In the genomic region with DNA sequence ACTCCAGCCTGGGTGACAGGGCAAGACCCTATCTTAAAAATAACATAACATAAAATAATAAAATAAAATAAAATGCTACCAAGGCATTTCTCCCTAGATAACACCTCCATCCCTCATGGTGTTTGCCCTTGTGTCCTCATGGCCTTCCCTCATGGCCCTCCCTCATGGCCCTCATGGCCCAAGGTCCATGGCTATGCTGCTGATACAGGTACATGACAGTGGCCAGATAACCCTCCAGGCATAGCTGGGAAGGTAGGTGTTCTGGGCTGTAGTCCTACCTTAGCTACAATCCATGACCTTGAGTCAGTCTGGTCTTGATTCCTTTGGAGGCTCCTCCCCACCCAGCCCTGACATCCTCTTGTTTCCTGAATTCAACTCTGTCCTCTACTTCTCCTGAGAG, we compare ENCODE assay signal across 36 cellular contexts.
"Had no signal": no experiment of that assay in that cellular context is flagged by ENCODE, and none has a peak within 500 bp of the region (broad histone marks: within the 10 kb centered on the region; RNA-seq: fewer than 3 reads in every experiment).

No MANE protein-coding gene starts in this region.

- H3K27me3 ChIP-seq: body of pancreas, brain microvascular endothelial cell had no signal

- H3K36me3 Mint-ChIP-seq: activated CD4-positive, alpha-beta memory T cell treated with anti-CD3 and anti-CD28 coated beads for 36 hours; activated naive CD4-positive, alpha-beta T cell treated with anti-CD3 and anti-CD28 coated beads, Interleukin-2, amount 50 U/mL, for 72 hours; activated naive CD8-positive, alpha-beta T cell treated with anti-CD3 and anti-CD28 coated beads for 36 hours had no signal

- ATAC-seq: activated CD8-positive, alpha-beta T cell treated with anti-CD3 and anti-CD28 coated beads for 36 hours; activated naive CD4-positive, alpha-beta T cell treated with anti-CD3 and anti-CD28 coated beads, Interleukin-2, amount 50 U/mL, for 72 hours; activated T-cell treated with anti-CD3 and anti-CD28 coated beads, Interleukin-2, amount 50 U/mL, for 4 hours; activated T-cell treated with anti-CD3 and anti-CD28 coated beads, Interleukin-2, amount 50 U/mL, for 72 hours; activated T-helper 17 cell treated with anti-CD3 and anti-CD28 coated beads, Interleukin-2, amount 50 U/mL, for 72 hours; body of pancreas had no signal

- H3K27ac ChIP-seq: adrenal gland, body of pancreas, brain microvascular endothelial cell, breast epithelium, VCaP had no signal

- H3K9me3 Mint-ChIP-seq: activated B cell treated with CpG ODN at 0.5 μM for 24 hours; activated CD4-positive, alpha-beta memory T cell treated with anti-CD3 and anti-CD28 coated beads for 36 hours; activated CD4-positive, alpha-beta T cell treated with anti-CD3 and anti-CD28 coated beads, Interleukin-2, amount 10 ng/mL, durations not matched to agents 24 days and 14 days; activated CD8-positive, alpha-beta T cell treated with anti-CD3 and anti-CD28 coated beads for 36 hours; activated naive CD4-positive, alpha-beta T cell treated with anti-CD3 and anti-CD28 coated beads for 36 hours; activated naive CD4-positive, alpha-beta T cell treated with anti-CD3 and anti-CD28 coated beads, Interleukin-2, amount 50 U/mL, for 72 hours; activated naive CD8-positive, alpha-beta T cell treated with anti-CD3 and anti-CD28 coated beads for 36 hours; activated T-cell treated with anti-CD3 and anti-CD28 coated beads, Interleukin-2, amount 50 U/mL, for 4 hours; activated T-cell treated with anti-CD3 and anti-CD28 coated beads, Interleukin-2, amount 50 U/mL, for 72 hours; activated T-helper 1 cell treated with anti-CD3 and anti-CD28 coated beads, Interleukin-12 subunit alpha, Interleukin-12 subunit beta, Interleukin-2, Interleukin-4 antibody, amounts not matched to agents 30 ng/mL and 10 ng/mL and 1 ng/mL, durations not matched to agents 14 hours and 24 hours and 36 hours; activated T-helper 17 cell treated with anti-CD3 and anti-CD28 coated beads, Interleukin-2, amount 50 U/mL, for 72 hours; T-helper 1 cell treated with Interleukin-12 subunit alpha and Interleukin-12 subunit beta and Interleukin-4 antibody, amounts not matched to agents 30 μg/mL and 1 μg/mL, for 36 hours; T-helper 2 cell treated with Interferon-gamma antibody and Interleukin-4, amounts not matched to agents 5 μg/mL and 100 μg/mL, for 36 hours had no signal

- H3K27me3 Mint-ChIP-seq: activated B cell treated with CpG ODN at 0.5 μM for 24 hours; activated CD4-positive, alpha-beta memory T cell treated with anti-CD3 and anti-CD28 coated beads for 36 hours; activated CD4-positive, alpha-beta T cell treated with anti-CD3 and anti-CD28 coated beads, Interleukin-2, amount 10 ng/mL, durations not matched to agents 24 days and 14 days; activated CD8-positive, alpha-beta T cell treated with anti-CD3 and anti-CD28 coated beads for 36 hours; activated naive CD8-positive, alpha-beta T cell treated with anti-CD3 and anti-CD28 coated beads for 36 hours; activated T-helper 17 cell treated with anti-CD3 and anti-CD28 coated beads, Interleukin-2, amount 50 U/mL, for 72 hours had no signal

- FAIRE-seq: TTC549 had no signal

- H3K4me3 ChIP-seq: adrenal gland, body of pancreas, breast epithelium had no signal

- H3K4me1 Mint-ChIP-seq: activated B cell treated with CpG ODN at 0.5 μM for 24 hours; activated CD4-positive, alpha-beta T cell treated with anti-CD3 and anti-CD28 coated beads, Interleukin-2, amount 10 ng/mL, durations not matched to agents 24 days and 14 days; activated naive CD8-positive, alpha-beta T cell treated with anti-CD3 and anti-CD28 coated beads for 36 hours; activated T-helper 17 cell treated with anti-CD3 and anti-CD28 coated beads, Interleukin-2, amount 50 U/mL, for 72 hours had no signal

- H3K27ac Mint-ChIP-seq: activated B cell treated with CpG ODN at 0.5 μM for 24 hours; activated CD4-positive, alpha-beta memory T cell treated with anti-CD3 and anti-CD28 coated beads for 36 hours; activated CD4-positive, alpha-beta T cell treated with anti-CD3 and anti-CD28 coated beads, Interleukin-2, amount 10 ng/mL, durations not matched to agents 24 days and 14 days; activated CD8-positive, alpha-beta T cell treated with anti-CD3 and anti-CD28 coated beads for 36 hours; activated naive CD4-positive, alpha-beta T cell treated with anti-CD3 and anti-CD28 coated beads for 36 hours; activated naive CD4-positive, alpha-beta T cell treated with anti-CD3 and anti-CD28 coated beads, Interleukin-2, amount 50 U/mL, for 72 hours; activated naive CD8-positive, alpha-beta T cell treated with anti-CD3 and anti-CD28 coated beads for 36 hours; activated T-cell treated with anti-CD3 and anti-CD28 coated beads, Interleukin-2, amount 50 U/mL, for 72 hours; activated T-helper 1 cell treated with anti-CD3 and anti-CD28 coated beads, Interleukin-12 subunit alpha, Interleukin-12 subunit beta, Interleukin-2, Interleukin-4 antibody, amounts not matched to agents 30 ng/mL and 10 ng/mL and 1 ng/mL, durations not matched to agents 14 hours and 24 hours and 36 hours; activated T-helper 17 cell treated with anti-CD3 and anti-CD28 coated beads, Interleukin-2, amount 50 U/mL, for 72 hours; T-helper 1 cell treated with Interleukin-12 subunit alpha and Interleukin-12 subunit beta and Interleukin-4 antibody, amounts not matched to agents 30 μg/mL and 1 μg/mL, for 36 hours; T-helper 2 cell treated with Interferon-gamma antibody and Interleukin-4, amounts not matched to agents 5 μg/mL and 100 μg/mL, for 36 hours had no signal

- H3K36me3 ChIP-seq: adrenal gland, brain microvascular endothelial cell, breast epithelium had no signal

- H3K9me3 ChIP-seq: adrenal gland, body of pancreas, breast epithelium had no signal

- H3K4me1 ChIP-seq: adrenal gland, body of pancreas, breast epithelium had no signal

- DNase-seq: activated B cell treated with CpG ODN at 0.5 μM for 24 hours; activated CD4-positive, alpha-beta memory T cell treated with anti-CD3 and anti-CD28 coated beads for 36 hours; activated CD4-positive, alpha-beta T cell treated with anti-CD3 and anti-CD28 coated beads for 4 hours; activated CD4-positive, alpha-beta T cell treated with anti-CD3 and anti-CD28 coated beads, Interleukin-2, amount 10 ng/mL, durations not matched to agents 24 days and 14 days; activated CD4-positive, alpha-beta T cell treated with anti-CD3 and anti-CD28 coated beads, Interleukin-2, amount 50 U/mL, for 1 hour; activated CD4-positive, alpha-beta T cell treated with anti-CD3 and anti-CD28 coated beads, Interleukin-2, amount 50 U/mL, for 4 hours; activated CD4-positive, CD25-positive, alpha-beta regulatory T cell treated with anti-CD3 and anti-CD28 coated beads, Interleukin-2, amount 50 U/mL, for 72 hours; activated CD8-positive, alpha-beta memory T cell treated with anti-CD3 and anti-CD28 coated beads, Interleukin-2, amount 50 U/mL, for 4 hours; activated CD8-positive, alpha-beta T cell treated with anti-CD3 and anti-CD28 coated beads for 36 hours; activated effector memory CD4-positive, alpha-beta T cell treated with anti-CD3 and anti-CD28 coated beads, Interleukin-2, amount 50 U/mL, for 16 hours; activated gamma-delta T cell treated with Interleukin-2 at 50 U/mL for 16 hours; activated naive CD4-positive, alpha-beta T cell; activated naive CD4-positive, alpha-beta T cell treated with anti-CD3 and anti-CD28 coated beads for 36 hours; activated naive CD4-positive, alpha-beta T cell treated with anti-CD3 and anti-CD28 coated beads, Interleukin-2, amount 50 U/mL, for 16 hours; activated naive CD8-positive, alpha-beta T cell treated with anti-CD3 and anti-CD28 coated beads for 36 hours; activated T-cell treated with anti-CD3 and anti-CD28 coated beads for 4 hours; activated T-cell treated with anti-CD3 and anti-CD28 coated beads, Interleukin-2, amount 50 U/mL, for 1 hour; activated T-cell treated with anti-CD3 and anti-CD28 coated beads, Interleukin-2, amount 50 U/mL, for 4 hours; activated T-cell treated with anti-CD3 and anti-CD28 coated beads, Interleukin-2, amount 50 U/mL, for 72 hours; adrenal gland; amniotic stem cell; aorta; body of pancreas; brain microvascular endothelial cell; central memory CD4-positive, alpha-beta T cell; T-helper 1 cell; T-helper 2 cell; T-helper 9 cell had no signal

- H3K4me3 Mint-ChIP-seq: activated B cell treated with CpG ODN at 0.5 μM for 24 hours; activated CD4-positive, alpha-beta memory T cell treated with anti-CD3 and anti-CD28 coated beads for 36 hours; activated CD4-positive, alpha-beta T cell treated with anti-CD3 and anti-CD28 coated beads, Interleukin-2, amount 10 ng/mL, durations not matched to agents 24 days and 14 days; activated CD8-positive, alpha-beta T cell treated with anti-CD3 and anti-CD28 coated beads for 36 hours; activated naive CD4-positive, alpha-beta T cell treated with anti-CD3 and anti-CD28 coated beads for 36 hours; activated naive CD8-positive, alpha-beta T cell treated with anti-CD3 and anti-CD28 coated beads for 36 hours; activated T-cell treated with anti-CD3 and anti-CD28 coated beads, Interleukin-2, amount 50 U/mL, for 4 hours; activated T-cell treated with anti-CD3 and anti-CD28 coated beads, Interleukin-2, amount 50 U/mL, for 72 hours; activated T-helper 1 cell treated with anti-CD3 and anti-CD28 coated beads, Interleukin-12 subunit alpha, Interleukin-12 subunit beta, Interleukin-2, Interleukin-4 antibody, amounts not matched to agents 30 ng/mL and 10 ng/mL and 1 ng/mL, durations not matched to agents 14 hours and 24 hours and 36 hours; activated T-helper 17 cell treated with anti-CD3 and anti-CD28 coated beads, Interleukin-2, amount 50 U/mL, for 72 hours; T-helper 1 cell treated with Interleukin-12 subunit alpha and Interleukin-12 subunit beta and Interleukin-4 antibody, amounts not matched to agents 30 μg/mL and 1 μg/mL, for 36 hours; T-helper 2 cell treated with Interferon-gamma antibody and Interleukin-4, amounts not matched to agents 5 μg/mL and 100 μg/mL, for 36 hours had no signal
